23 cellular contexts compared by ENCODE assay signal in the genomic region with DNA sequence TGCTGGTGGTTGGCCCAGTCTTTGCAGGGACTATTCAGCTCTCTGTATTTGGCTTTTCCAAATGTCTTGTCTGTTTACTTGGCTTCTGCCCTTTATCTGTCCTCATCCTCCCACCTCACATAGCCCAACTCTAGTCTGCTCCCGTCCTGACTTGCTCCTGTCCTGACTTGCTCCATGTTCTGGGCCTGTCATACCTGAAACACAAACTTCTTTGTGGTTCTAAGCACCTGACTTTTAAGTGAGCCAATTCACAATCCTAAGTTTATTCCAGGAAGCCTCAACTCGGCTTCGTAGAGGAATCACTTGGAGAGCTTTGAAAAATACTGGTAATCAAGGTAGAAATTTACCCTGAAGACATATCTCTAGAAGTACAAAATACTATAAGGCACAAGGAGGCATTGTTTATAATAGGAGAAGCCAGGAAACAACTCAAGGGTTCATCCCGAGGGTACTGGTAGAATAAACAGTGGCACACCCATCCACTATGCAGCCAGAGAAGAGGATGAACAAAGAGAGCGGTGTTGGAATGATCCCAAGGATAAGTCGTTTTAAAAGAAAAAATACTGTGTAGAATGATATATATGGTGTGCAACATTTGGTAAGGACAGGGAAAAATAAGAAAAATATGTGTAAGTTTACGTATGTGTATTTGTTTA.
DNase-seq lines count a peak whose midpoint lies in the region; ATAC-seq and TF ChIP-seq lines count a peak whose summit lies in the region.
"Had no signal": no experiment of that assay in that cellular context is flagged by ENCODE, and none has a peak within 500 bp of the region (broad histone marks: within the 10 kb centered on the region; RNA-seq: fewer than 3 reads in every experiment).

No MANE protein-coding gene starts in this region.

- no peak overlapping the region for H3K4me3 Mint-ChIP-seq in activated naive CD8-positive, alpha-beta T cell treated with anti-CD3 and anti-CD28 coated beads for 36 hours
- H3K4me3 Mint-ChIP-seq: CD8-positive, alpha-beta memory T cell had no signal

- DNase-seq in NCI-H2171 treated with DMSO at 0.1 percent for 48 hours (lab: John Stamatoyannopoulos, UW) (peak; percentile 16), NCI-H2171 (lab: John Stamatoyannopoulos, UW) (no peak), RWPE2 (ENCODE audit: low spot score) (no peak), suprapubic skin (ENCODE audit: low spot score in 2 of 2) (no peak), upper lobe of right lung (no peak)
- no peak for DNase-seq in activated naive CD8-positive, alpha-beta T cell treated with anti-CD3 and anti-CD28 coated beads for 36 hours
- DNase-seq: CD8-positive, alpha-beta memory T cell; DMS53; GDM1; GM23248; KBM-7; NCI-H1105; NCI-H1694; NCI-H2081; NCI-H510A; NCI-H82 had no signal

- no peaks in the 10 kb centered on the region for H3K4me1 Mint-ChIP-seq in activated naive CD8-positive, alpha-beta T cell treated with anti-CD3 and anti-CD28 coated beads for 36 hours
- H3K4me1 Mint-ChIP-seq: CD8-positive, alpha-beta memory T cell had no signal

- no peaks in the 10 kb centered on the region for H3K27me3 Mint-ChIP-seq in activated naive CD8-positive, alpha-beta T cell treated with anti-CD3 and anti-CD28 coated beads for 36 hours

- intact Hi-C loops in upper lobe of right lung (cut with DNase I) = no loop called here

- no peaks in the 10 kb centered on the region for H3K36me3 ChIP-seq in RWPE2 (ENCODE audit: low read depth)
- H3K36me3 ChIP-seq in esophagus (ENCODE audit: control insufficient read depth in 2 of 2, insufficient read depth in 2 of 2, low read length in 1 of 2) = no peaks in the 10 kb centered on the region
- no peaks in the 10 kb centered on the region for H3K36me3 ChIP-seq in suprapubic skin
- no peaks in the 10 kb centered on the region for H3K36me3 ChIP-seq in upper lobe of right lung
- H3K36me3 ChIP-seq: HAP-1, SJSA1 had no signal

- H3K4me1 ChIP-seq in RWPE2 (ENCODE audit: insufficient read depth, poor library complexity, severe bottlenecking) (peaks cover 13% of the 10 kb centered on the region), esophagus (ENCODE audit: control insufficient read depth in 2 of 2, insufficient read depth in 2 of 2, low read length in 1 of 2) (peaks cover 0 to 2% of the 10 kb centered on the region in 2 donors), suprapubic skin (peaks cover 14% of the 10 kb centered on the region), upper lobe of right lung (no peaks in the 10 kb centered on the region)
- H3K4me1 ChIP-seq: HAP-1, SJSA1 had no signal

- no peaks in the 10 kb centered on the region for H3K9me3 ChIP-seq in RWPE2 (ENCODE audit: severe bottlenecking)
- no peaks in the 10 kb centered on the region for H3K9me3 ChIP-seq in esophagus (ENCODE audit: control insufficient read depth in 2 of 2, insufficient read depth in 1 of 2, low read depth in 1 of 2, low read length in 1 of 2)
- H3K9me3 ChIP-seq in suprapubic skin = no peaks in the 10 kb centered on the region
- no peaks in the 10 kb centered on the region for H3K9me3 ChIP-seq in upper lobe of right lung
- H3K9me3 ChIP-seq: HAP-1, SJSA1 had no signal

- TF ChIP-seq CTCF in RWPE2 (IDR thresholded peaks at IDR 0.05; ENCODE audit: poor library complexity, severe bottlenecking) (no peak), suprapubic skin (IDR thresholded peaks at IDR 0.05) (no peak), upper lobe of right lung (IDR thresholded peaks at IDR 0.05) (no peak)

- H3K27me3 ChIP-seq in RWPE2 (ENCODE audit: insufficient read depth, poor library complexity, severe bottlenecking) (no peaks in the 10 kb centered on the region), esophagus (ENCODE audit: control insufficient read depth in 1 of 2, insufficient read depth in 2 of 2, low read length in 2 of 2) (no peaks in the 10 kb centered on the region), suprapubic skin (no peaks in the 10 kb centered on the region), upper lobe of right lung (no peaks in the 10 kb centered on the region)
- H3K27me3 ChIP-seq: SJSA1 had no signal

- TF ChIP-seq EP300 in suprapubic skin (IDR thresholded peaks at IDR 0.05) = no peak

- H3K4me3 ChIP-seq in RWPE2 (ENCODE audit: severe bottlenecking) = no peak overlapping the region
- no peak overlapping the region for H3K4me3 ChIP-seq in esophagus (ENCODE audit: low read depth in 1 of 2, low read length in 2 of 2)
- H3K4me3 ChIP-seq in suprapubic skin = peak overlapping the region; percentile 5
- H3K4me3 ChIP-seq in upper lobe of right lung = no peak overlapping the region
- H3K4me3 ChIP-seq: GM23248, HAP-1, SJSA1 had no signal

- no peak overlapping the region for H3K27ac ChIP-seq in RWPE2 (ENCODE audit: poor library complexity, severe bottlenecking)
- peak overlapping the region; percentile 77 to 91 for H3K27ac ChIP-seq in esophagus (ENCODE audit: low read depth in 2 of 2, low read length in 1 of 2)
- H3K27ac ChIP-seq in suprapubic skin = peak overlapping the region; percentile 82
- H3K27ac ChIP-seq in upper lobe of right lung = no peak overlapping the region
- H3K27ac ChIP-seq: C4-2B, GM23248, SJSA1 had no signal

- no peak overlapping the region for H3K27ac Mint-ChIP-seq in activated naive CD8-positive, alpha-beta T cell treated with anti-CD3 and anti-CD28 coated beads for 36 hours

- no peak for TF ChIP-seq POLR2A in suprapubic skin (IDR thresholded peaks at IDR 0.05)

- WGBS in esophagus, 2 donors = 26 to 42% methylated on average over 7 of the region's 7 CpGs
- WGBS in suprapubic skin = 30% methylated on average over 7 of the region's 7 CpGs

- H3K9me3 Mint-ChIP-seq in activated naive CD8-positive, alpha-beta T cell treated with anti-CD3 and anti-CD28 coated beads for 36 hours = no peaks in the 10 kb centered on the region

- ATAC-seq in RWPE2 (ENCODE audit: low read depth) = peak; percentile 80
- ATAC-seq in GM19395 (IDR thresholded peaks at IDR 0.05; ENCODE audit: unreplicated experiment) = no peak
- ATAC-seq in upper lobe of right lung = no peak
- ATAC-seq: HepG2, Panc1 had no signal

- no peaks in the 10 kb centered on the region for H3K36me3 Mint-ChIP-seq in activated naive CD8-positive, alpha-beta T cell treated with anti-CD3 and anti-CD28 coated beads for 36 hours
- H3K36me3 Mint-ChIP-seq: CD8-positive, alpha-beta memory T cell had no signal

Comparison
In these comparisons a context has a peak if more than half of its experiments do, and no peak if none do; other contexts are left out.
1. H3K27ac ChIP-seq: peak in esophagus (2 of 2) and suprapubic skin (single experiment); none in RWPE2 (single experiment) and upper lobe of right lung (single experiment).